Comparison of ENCODE assay signal across 16 cellular contexts in the genomic region with DNA sequence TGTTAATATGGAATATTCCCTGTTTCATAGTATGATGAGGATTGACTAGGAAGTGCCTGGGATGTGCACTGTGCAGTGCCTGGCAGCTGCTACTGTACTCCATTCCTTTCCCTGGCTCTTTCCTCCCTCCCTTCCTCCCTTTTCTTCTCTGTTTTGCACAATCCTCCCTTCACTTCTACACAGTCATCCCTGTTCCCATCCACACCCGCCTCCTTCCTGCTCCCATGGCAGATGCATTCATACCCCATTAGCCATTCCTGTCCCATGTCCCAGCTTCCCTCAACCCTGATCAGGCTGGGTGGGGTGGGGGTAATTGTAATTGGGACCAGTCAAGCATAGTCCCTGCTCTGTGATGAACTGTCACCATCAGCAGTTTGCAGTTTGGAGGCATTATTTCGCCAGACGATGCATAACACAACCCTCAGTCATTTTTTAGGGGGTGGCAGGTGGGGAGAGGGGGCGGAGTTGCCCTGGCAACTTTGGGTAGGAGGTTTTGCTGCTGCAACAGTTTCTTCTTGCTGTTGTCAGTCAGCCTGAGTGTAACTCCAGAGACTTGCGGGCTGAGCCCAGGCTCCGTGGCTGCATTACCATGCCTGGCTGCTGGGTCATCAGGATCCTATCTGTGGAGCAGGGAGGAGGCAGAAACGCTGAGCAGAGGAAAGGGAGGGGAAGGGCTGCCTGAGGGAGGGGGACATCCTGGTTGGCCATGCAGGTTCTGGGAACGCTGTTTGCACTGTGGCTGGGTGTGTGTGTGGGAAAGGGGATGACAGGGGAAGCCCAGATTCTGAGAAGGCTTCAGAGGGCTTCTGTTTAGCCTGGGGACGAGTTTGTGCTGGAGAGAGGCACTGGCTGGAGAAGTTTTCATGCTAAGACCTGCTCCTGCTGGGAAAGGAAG. TPM values are rescaled to one million over a fixed set of nuclear protein-coding genes. Genes with fewer than 3 reads are reported as not detected.
A peak's percentile ranks its signal among the peaks of the same experiment; 100 is the strongest.
DNase-seq lines count a peak whose midpoint lies in the region; ATAC-seq and TF ChIP-seq lines count a peak whose summit lies in the region.
"Had no signal": no experiment of that assay in that cellular context is flagged by ENCODE, and none has a peak within 500 bp of the region (broad histone marks: within the 10 kb centered on the region; RNA-seq: fewer than 3 reads in every experiment).

No MANE protein-coding gene starts in this region.

- peak; percentile 21 for DNase-seq in AG10803 (ENCODE audit: low read depth)
- DNase-seq in RWPE1 (ENCODE audit: low spot score): no peak
- peak; percentile 35 for DNase-seq in fibroblast of mammary gland (ENCODE audit: low read depth)
- DNase-seq in nucleus accumbens (lab: John Stamatoyannopoulos, UW): peak in 37 of 56 donors; percentile 11 to 83 (median 57)
- no peak for DNase-seq in NCI-H146 (lab: John Stamatoyannopoulos, UW)
- no peak for DNase-seq in T1000 (lab: John Stamatoyannopoulos, UW)
- no peak for DNase-seq in SW480 (ENCODE audit: low spot score)
- no peak for DNase-seq in body of pancreas
- DNase-seq: activated T-cell treated with anti-CD3 and anti-CD28 coated beads for 4 hours, COR-L47, left ventricle myocardium inferior, NCI-H2081 treated with DMSO at 0.1 percent for 48 hours had no signal

- peak overlapping the region; percentile 66 for H3K27ac ChIP-seq in RWPE1
- no peak overlapping the region for H3K27ac ChIP-seq in body of pancreas
- H3K27ac ChIP-seq: left ventricle myocardium inferior, tibial nerve had no signal

- H3K36me3 ChIP-seq in body of pancreas (replicated peaks in 1 of 2; ENCODE audit: insufficient read depth in 1 of 2, low read depth in 2 of 2): no peaks in the 10 kb centered on the region
- H3K36me3 ChIP-seq: HAP-1, left ventricle myocardium inferior, tibial nerve had no signal

- H3K4me1 ChIP-seq in body of pancreas: no peaks in the 10 kb centered on the region
- H3K4me1 ChIP-seq: HAP-1 had no signal

- 49 to 53% methylated on average over 9 of the region's 9 CpGs for WGBS in body of pancreas, 2 donors

- H3K4me3 ChIP-seq in AG10803 (ENCODE audit: low read length) (no peak overlapping the region), fibroblast of mammary gland (ENCODE audit: control insufficient read depth, low read depth, low read length) (no peak overlapping the region), body of pancreas (no peak overlapping the region)
- H3K4me3 ChIP-seq: HAP-1, left ventricle myocardium inferior, tibial nerve had no signal

- intact Hi-C loops in body of pancreas (cut with DNase I): no loop called here

- POLR2A ChIA-PET in RWPE1 (lab: Yijun Ruan, JAX; ENCODE audit: low non-redundant PET): no interaction called here

- ATAC-seq in body of pancreas: no peak
- ATAC-seq: natural killer cell treated with Interleukin-12 subunit alpha and Interleukin-12 subunit beta and Interleukin-15 and Interleukin-18, amount 100 ng/mL, for 72 hours had no signal

- no peak for TF ChIP-seq CTCF in AG10803 (conservative IDR thresholded peaks at IDR 0.05; ENCODE audit: low read length)
- no peak for TF ChIP-seq CTCF in RWPE1 (conservative IDR thresholded peaks at IDR 0.05; ENCODE audit: low read depth)
- TF ChIP-seq CTCF in fibroblast of mammary gland (conservative IDR thresholded peaks at IDR 0.05; ENCODE audit: control insufficient read depth, insufficient read depth, low read depth, low read length): no peak
- no peak for TF ChIP-seq CTCF in body of pancreas (IDR thresholded peaks at IDR 0.05)

- TF ChIP-seq POLR2A in body of pancreas (IDR thresholded peaks at IDR 0.05): no peak

- no peaks in the 10 kb centered on the region for H3K27me3 ChIP-seq in body of pancreas

- CTCF ChIA-PET in RWPE1 (lab: Yijun Ruan, JAX): no interaction called here

- H3K9me3 ChIP-seq in body of pancreas: no peaks in the 10 kb centered on the region
- H3K9me3 ChIP-seq: HAP-1, left ventricle myocardium inferior, tibial nerve had no signal

RNA-seq across cellular contexts. Expression of a gene that starts 4.1 kb away (rescaled TPM):
- total RNA-seq in body of pancreas: not detected
- total RNA-seq: A673; left ventricle myocardium inferior; natural killer cell treated with Interleukin-12 subunit alpha and Interleukin-12 subunit beta and Interleukin-15 and Interleukin-18, amount 100 ng/mL, for 72 hours; tibial nerve had no signal

RNA-seq across cellular contexts. Expression of a gene that starts 16.6 kb away (rescaled TPM):
- not detected for total RNA-seq in body of pancreas
- total RNA-seq: A673; left ventricle myocardium inferior; natural killer cell treated with Interleukin-12 subunit alpha and Interleukin-12 subunit beta and Interleukin-15 and Interleukin-18, amount 100 ng/mL, for 72 hours; tibial nerve had no signal

RNA-seq across cellular contexts. Expression of a gene that starts 22.3 kb away (rescaled TPM):
- not detected for total RNA-seq in body of pancreas
- total RNA-seq: A673; left ventricle myocardium inferior; natural killer cell treated with Interleukin-12 subunit alpha and Interleukin-12 subunit beta and Interleukin-15 and Interleukin-18, amount 100 ng/mL, for 72 hours; tibial nerve had no signal

RNA-seq across cellular contexts. Expression of a gene that starts 44.6 kb away (rescaled TPM):
- total RNA-seq in body of pancreas: not detected
- total RNA-seq: A673; left ventricle myocardium inferior; natural killer cell treated with Interleukin-12 subunit alpha and Interleukin-12 subunit beta and Interleukin-15 and Interleukin-18, amount 100 ng/mL, for 72 hours; tibial nerve had no signal

Comparison
In these comparisons a context has a peak if more than half of its experiments do, and no peak if none do; other contexts are left out.
1. DNase-seq: peak in AG10803 (single experiment), fibroblast of mammary gland (single experiment) and nucleus accumbens (37 of 56); none in RWPE1 (single experiment), NCI-H146 (single experiment), T1000 (single experiment), SW480 (single experiment) and body of pancreas (0 of 4).